In the genomic region with DNA sequence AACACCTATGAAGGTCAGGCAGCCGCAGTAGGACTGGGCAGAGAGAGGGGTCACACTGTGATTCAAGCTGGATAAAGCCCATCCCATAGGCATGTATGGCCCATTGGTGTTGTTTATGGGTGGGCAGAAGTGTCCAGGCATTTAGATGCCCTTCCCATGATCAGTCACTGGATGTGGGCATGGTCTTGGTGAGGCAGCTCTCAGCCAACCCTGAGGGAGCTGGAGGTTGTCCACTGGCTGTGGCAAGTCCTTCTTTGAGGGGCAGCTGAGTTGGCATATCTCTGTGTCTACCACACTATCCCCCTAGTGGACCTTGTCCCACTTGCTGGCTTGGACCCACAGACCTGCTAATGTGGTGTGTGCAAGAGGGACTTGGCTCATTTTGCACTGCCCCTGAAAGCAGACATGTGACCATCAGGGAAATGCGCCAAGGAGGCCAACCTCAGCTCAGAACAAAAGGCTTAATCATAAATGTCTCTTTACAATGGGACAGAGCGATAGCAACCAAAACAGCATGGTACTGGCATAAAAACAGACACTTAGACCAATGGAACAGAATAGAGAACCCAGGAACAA, we compare ENCODE assay signal across 18 cellular contexts.
A peak's percentile ranks its signal among the peaks of the same experiment; 100 is the strongest.
DNase-seq lines count a peak whose midpoint lies in the region; ATAC-seq, FAIRE-seq and TF ChIP-seq lines count a peak whose summit lies in the region.
"Had no signal": no experiment of that assay in that cellular context is flagged by ENCODE, and none has a peak within 500 bp of the region (broad histone marks: within the 10 kb centered on the region; RNA-seq: fewer than 3 reads in every experiment).

No MANE protein-coding gene starts in this region.

- intact Hi-C loops in sigmoid colon (cut with DNase I) (no loop called here), kidney (cut with DNase I) (no loop called here)

- WGBS in trophoblast cell (ENCODE audit: extremely low coverage, insufficient coverage, insufficient read length): no CpG with 5 or more reads among the region's 3 CpGs
- WGBS in sigmoid colon, 2 donors: 82 to 87% methylated on average over 3 of the region's 3 CpGs

- TF ChIP-seq EP300 in sigmoid colon (IDR thresholded peaks at IDR 0.05): no peak

- H3K36me3 ChIP-seq in trophoblast cell (ENCODE audit: control insufficient read depth in 1 of 2, insufficient read depth in 2 of 2, low read length in 2 of 2): no peaks in the 10 kb centered on the region
- H3K36me3 ChIP-seq in sigmoid colon: no peaks in the 10 kb centered on the region
- no peaks in the 10 kb centered on the region for H3K36me3 ChIP-seq in kidney (ENCODE audit: control insufficient read depth in 1 of 2, insufficient read depth in 2 of 2, low read length in 2 of 2)
- H3K36me3 ChIP-seq: cardiac muscle cell, MG63, right lobe of liver had no signal

- TF ChIP-seq CTCF in sigmoid colon (IDR thresholded peaks at IDR 0.05) (no peak), kidney (IDR thresholded peaks at IDR 0.05; ENCODE audit: borderline replicate concordance, extremely low read depth, insufficient read depth) (no peak)

- no peak overlapping the region for H3K18ac ChIP-seq in trophoblast cell (ENCODE audit: low read length)

- H4K91ac ChIP-seq in trophoblast cell (ENCODE audit: low read depth, low read length): no peak overlapping the region

- no peak overlapping the region for H3K4ac ChIP-seq in trophoblast cell (ENCODE audit: low read depth, low read length)

- no peak overlapping the region for H2AFZ ChIP-seq in trophoblast cell (ENCODE audit: insufficient read depth, low read length, poor library complexity)

- H3K4me1 ChIP-seq in trophoblast cell (ENCODE audit: control insufficient read depth in 1 of 2, insufficient read depth in 2 of 2, low read length in 2 of 2) (no peaks in the 10 kb centered on the region), sigmoid colon (no peaks in the 10 kb centered on the region), kidney (ENCODE audit: control insufficient read depth in 1 of 2, insufficient read depth in 1 of 2, low read depth in 1 of 2, low read length in 2 of 2) (peaks cover 2 to 14% of the 10 kb centered on the region in 2 donors)
- H3K4me1 ChIP-seq: right lobe of liver had no signal

- H3K27me3 ChIP-seq in trophoblast cell (ENCODE audit: insufficient read depth, low read length): no peaks in the 10 kb centered on the region
- no peaks in the 10 kb centered on the region for H3K27me3 ChIP-seq in sigmoid colon
- H3K27me3 ChIP-seq: cardiac muscle cell, MG63, right lobe of liver had no signal

- no peak overlapping the region for H2BK12ac ChIP-seq in trophoblast cell (ENCODE audit: low read length)

- H2BK120ac ChIP-seq in trophoblast cell (ENCODE audit: insufficient read depth, low read length, poor library complexity): no peak overlapping the region

- no peak overlapping the region for H3K9ac ChIP-seq in trophoblast cell (ENCODE audit: low read length)
- no peak overlapping the region for H3K9ac ChIP-seq in kidney (ENCODE audit: low read length in 2 of 2)

- no peak overlapping the region for H4K12ac ChIP-seq in trophoblast cell (ENCODE audit: low read depth, low read length)

- no peak overlapping the region for H4K8ac ChIP-seq in trophoblast cell (ENCODE audit: low read depth, low read length)

- no peak for TF ChIP-seq POLR2A in sigmoid colon (IDR thresholded peaks at IDR 0.05)

- H3K79me1 ChIP-seq in trophoblast cell (ENCODE audit: low read length): no peaks in the 10 kb centered on the region

- H2AK5ac ChIP-seq in trophoblast cell (ENCODE audit: low read length): peak overlapping the region; percentile 68

- H2BK5ac ChIP-seq in trophoblast cell (ENCODE audit: low read depth, low read length, poor library complexity): no peak overlapping the region

- no peaks in the 10 kb centered on the region for H3K79me2 ChIP-seq in trophoblast cell (ENCODE audit: control insufficient read depth, insufficient read depth, low read length, poor library complexity)

- H3K27ac ChIP-seq in trophoblast cell (ENCODE audit: low read depth, low read length) (no peak overlapping the region), sigmoid colon (no peak overlapping the region), kidney (ENCODE audit: low read depth in 2 of 2, low read length in 2 of 2) (no peak overlapping the region)
- H3K27ac ChIP-seq: cardiac muscle cell, right lobe of liver had no signal

- ATAC-seq in GM19463 (IDR thresholded peaks at IDR 0.05; ENCODE audit: unreplicated experiment) (no peak), GM18868 (IDR thresholded peaks at IDR 0.05; ENCODE audit: unreplicated experiment) (no peak)
- ATAC-seq: naive thymus-derived CD8-positive, alpha-beta T cell had no signal

- no peak for FAIRE-seq in kidney (lab: Jason Lieb, UNC)
- FAIRE-seq: D721Med, urothelium cell line had no signal

- no peak overlapping the region for H3K23ac ChIP-seq in trophoblast cell (ENCODE audit: low read length)

- no peak overlapping the region for H3K4me2 ChIP-seq in trophoblast cell (ENCODE audit: low read length)

- H3K14ac ChIP-seq in trophoblast cell (ENCODE audit: low read length): no peak overlapping the region

- H3K4me3 ChIP-seq in trophoblast cell (ENCODE audit: low read depth, low read length) (no peak overlapping the region), sigmoid colon (no peak overlapping the region), kidney (ENCODE audit: low read length in 2 of 2) (no peak overlapping the region)
- H3K4me3 ChIP-seq: cardiac muscle cell, MG63, right lobe of liver had no signal

- DNase-seq in COLO829 (ENCODE audit: low spot score): peak; percentile 32
- DNase-seq in SK-MEL-5 (ENCODE audit: low read depth, low spot score): peak; percentile 72
- peak; percentile 78 for DNase-seq in globus pallidus (ENCODE audit: low spot score)
- DNase-seq in trophoblast cell: no peak
- DNase-seq in sigmoid colon: no peak
- no peak for DNase-seq in kidney
- DNase-seq: MG63; naive thymus-derived CD8-positive, alpha-beta T cell; NCI-H187; right lobe of liver; SHP77; stimulated activated CD4-positive, alpha-beta T cell treated with anti-CD3 and anti-CD28 coated beads, Interleukin-4, amount 100 ng/mL, for 1 hour; T-helper 9 cell had no signal

- in situ Hi-C loops in SK-MEL-5 (cut with HindIII; ENCODE audit: low pct_unique_long_range_greater_than_20kb, low sequenced_read_pairs): no loop called here

- peaks cover 2% of the 10 kb centered on the region for H3K9me3 ChIP-seq in trophoblast cell (ENCODE audit: insufficient read depth, low read depth, low read length)
- H3K9me3 ChIP-seq in sigmoid colon: no peaks in the 10 kb centered on the region
- no peaks in the 10 kb centered on the region for H3K9me3 ChIP-seq in kidney (ENCODE audit: control insufficient read depth in 1 of 2, low read length in 2 of 2)
- H3K9me3 ChIP-seq: right lobe of liver had no signal

Comparison
In these comparisons a context has a peak if more than half of its experiments do, and no peak if none do; other contexts are left out.
1. DNase-seq: peak in COLO829 (single experiment), SK-MEL-5 (single experiment) and globus pallidus (single experiment); none in trophoblast cell (0 of 2), sigmoid colon (single experiment) and kidney (single experiment).